In the genomic region with DNA sequence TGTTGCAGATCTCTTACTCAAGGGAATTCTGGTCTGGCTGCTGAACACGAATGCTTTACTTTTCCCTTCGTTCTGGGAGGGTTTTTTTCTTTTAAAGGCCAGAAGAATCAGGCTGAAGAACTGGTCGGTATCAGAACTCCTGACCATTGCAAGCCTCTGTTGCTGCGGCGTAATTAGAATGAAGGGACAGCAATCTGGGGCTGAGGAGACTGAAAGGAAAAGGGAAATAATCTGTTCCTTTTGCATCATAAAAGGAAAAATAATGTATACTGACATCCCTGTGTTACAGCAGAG, we compare ENCODE assay signal across 8 cellular contexts. TPM values are rescaled to one million over a fixed set of nuclear protein-coding genes. Genes with fewer than 3 reads are reported as not detected.
A peak's percentile ranks its signal among the peaks of the same experiment; 100 is the strongest.
DNase-seq lines count a peak whose midpoint lies in the region; ATAC-seq, FAIRE-seq and TF ChIP-seq lines count a peak whose summit lies in the region.

No MANE protein-coding gene starts in this region.

- H3K18ac ChIP-seq in H1 (ENCODE audit: extremely low read depth, low read length): peak overlapping the region; percentile 95

- TF ChIP-seq RAD21 in H1 (IDR thresholded peaks at IDR 0.05 in 1 of 2, conservative IDR thresholded peaks at IDR 0.05 in 1 of 2; ENCODE audit: low read depth in 2 of 2, low read length in 2 of 2): no peak

- peaks cover 2 to 16% of the 10 kb centered on the region in 2 experiments for H4K20me1 ChIP-seq in H1 (replicated peaks in 1 of 2; ENCODE audit: control insufficient read depth in 1 of 2, insufficient read depth in 2 of 2, low read length in 2 of 2)

- no peak overlapping the region for H2AFZ ChIP-seq in H1 (ENCODE audit: low read length)

- H2BK12ac ChIP-seq in H1 (ENCODE audit: low read depth, low read length): no peak overlapping the region

- H3K27me3 Mint-ChIP-seq in CD4-positive, CD25-positive, alpha-beta regulatory T cell: peaks cover 14% of the 10 kb centered on the region
- peaks cover 6% of the 10 kb centered on the region for H3K27me3 Mint-ChIP-seq in nephron (ENCODE audit: low read depth)

- peak overlapping the region; percentile 92; the same call in 1 of the 2 replicates for H2BK5ac ChIP-seq in H1 (ENCODE audit: low read depth, low read length)

- peaks cover 14 to 59% (median 37%) of the 10 kb centered on the region in 4 donors for H3K4me1 Mint-ChIP-seq in CD4-positive, CD25-positive, alpha-beta regulatory T cell
- H3K4me1 Mint-ChIP-seq in nephron: peaks cover 37% of the 10 kb centered on the region

- no peak for TF ChIP-seq CTCF in H1 (IDR thresholded peaks at IDR 0.05; ENCODE audit: control extremely low read depth in 1 of 3, insufficient read depth in 1 of 3, low read depth in 1 of 3, low read length in 3 of 3)
- no peak for TF ChIP-seq CTCF in nephron (IDR thresholded peaks at IDR 0.05; ENCODE audit: unreplicated experiment in 3 of 3)

- H3K9me3 Mint-ChIP-seq in CD4-positive, CD25-positive, alpha-beta regulatory T cell: peaks cover 0 to 3% (median 0%) of the 10 kb centered on the region in 7 donors
- no peaks in the 10 kb centered on the region for H3K9me3 Mint-ChIP-seq in nephron

- POLR2A ChIA-PET in H1 (lab: Charles Lee; ENCODE audit: partially characterized antibody): interaction anchor here (0.9 kb wide), 1 partner anchor 9 kb away, joined by 3 read pairs; no protein-coding TSS in a partner anchor

- peaks cover 9% of the 10 kb centered on the region for H3K23me2 ChIP-seq in H1 (ENCODE audit: low read depth, low read length)

- peak overlapping the region; percentile 88 to 96 (median 92) for H3K4me3 Mint-ChIP-seq in CD4-positive, CD25-positive, alpha-beta regulatory T cell
- H3K4me3 Mint-ChIP-seq in nephron: peak overlapping the region; percentile 93 to 94 (median 93)

- H4K8ac ChIP-seq in H1 (ENCODE audit: extremely low read depth, insufficient read depth, low read length): no peak overlapping the region; the same call in 1 of the 2 replicates

- H3K27me3 ChIP-seq in CD4-positive, CD25-positive, alpha-beta regulatory T cell (ENCODE audit: control insufficient read depth, insufficient read depth, low read length): no peaks in the 10 kb centered on the region
- no peaks in the 10 kb centered on the region for H3K27me3 ChIP-seq in H1 (replicated peaks in 1 of 4; ENCODE audit: control insufficient read depth in 3 of 4, extremely low read depth in 1 of 4, insufficient read depth in 3 of 4, low read length in 3 of 4)

- no peaks in the 10 kb centered on the region for H3K36me3 ChIP-seq in CD4-positive, CD25-positive, alpha-beta regulatory T cell (ENCODE audit: control insufficient read depth, insufficient read depth, low read length)
- peaks cover 0 to 3% (median 0%) of the 10 kb centered on the region in 4 experiments; a peak in 1 of 8 replicates for H3K36me3 ChIP-seq in H1 (ENCODE audit: control insufficient read depth in 2 of 4, insufficient read depth in 4 of 4, low read length in 3 of 4)

- peaks cover 8 to 55% of the 10 kb centered on the region in 2 experiments for H3K79me2 ChIP-seq in H1 (ENCODE audit: control insufficient read depth in 1 of 2, insufficient read depth in 2 of 2, low read length in 2 of 2)

- no peaks in the 10 kb centered on the region for H3K9me3 ChIP-seq in CD4-positive, CD25-positive, alpha-beta regulatory T cell (ENCODE audit: control insufficient read depth in 2 of 2, low read length in 2 of 2)
- no peaks in the 10 kb centered on the region for H3K9me3 ChIP-seq in H1 (ENCODE audit: insufficient read depth in 2 of 2, low read depth in 1 of 2, low read length in 1 of 2)

- H3K4me3 ChIP-seq in CD4-positive, CD25-positive, alpha-beta regulatory T cell (ENCODE audit: low read depth, low read length): peak overlapping the region; percentile 91
- peak overlapping the region; percentile 78 to 87 (median 80) for H3K4me3 ChIP-seq in H1 (ENCODE audit: extremely low read depth in 1 of 4, insufficient read depth in 2 of 4, low read depth in 3 of 4, low read length in 4 of 4)

- H4K5ac ChIP-seq in H1 (ENCODE audit: insufficient read length, low read depth, low read length): no peak overlapping the region

- no peak for TF ChIP-seq EP300 in H1 (IDR thresholded peaks at IDR 0.05; ENCODE audit: borderline replicate concordance in 1 of 2, low read depth in 2 of 2, low read length in 2 of 2)

- no peak for DNase-seq in CD4-positive, CD25-positive, alpha-beta regulatory T cell
- DNase-seq in NCI-H69 (lab: John Stamatoyannopoulos, UW): peak; percentile 69
- DNase-seq in H1 (ENCODE audit: low read depth in 1 of 2, low spot score in 2 of 2): no peak
- no peak for DNase-seq in HTR-8/SVneo (ENCODE audit: insufficient read length, low spot score)
- no peak for DNase-seq in activated CD4-positive, alpha-beta T cell treated with anti-CD3 and anti-CD28 coated beads for 48 hours
- DNase-seq in mucosa of gallbladder (ENCODE audit: low spot score): no peak

- no peak for FAIRE-seq in H1 (lab: Jason Lieb, UNC)
- FAIRE-seq in HTR-8/SVneo (lab: Jason Lieb, UNC): no peak

- H3K23ac ChIP-seq in H1 (ENCODE audit: insufficient read length): no peak overlapping the region

- H3K4me2 ChIP-seq in H1 (ENCODE audit: insufficient read depth in 1 of 2, low read depth in 2 of 2, low read length in 2 of 2): peak overlapping the region; percentile 95 to 96

- H2AK5ac ChIP-seq in H1 (ENCODE audit: low read depth, low read length): no peak overlapping the region

- TF ChIP-seq POLR2A in H1 (IDR thresholded peaks at IDR 0.05; ENCODE audit: control extremely low read depth in 1 of 2, low read depth in 2 of 2, low read length in 2 of 2): no peak

- peak overlapping the region; percentile 94 for H3K27ac ChIP-seq in CD4-positive, CD25-positive, alpha-beta regulatory T cell (ENCODE audit: insufficient read depth, low read length, poor library complexity, severe bottlenecking)
- H3K27ac ChIP-seq in H1 (ENCODE audit: low read depth, low read length): no peak overlapping the region; the same call in 1 of the 2 replicates

- H3K4me1 ChIP-seq in CD4-positive, CD25-positive, alpha-beta regulatory T cell (ENCODE audit: control insufficient read depth, insufficient read depth, low read length, poor library complexity, severe bottlenecking): peaks cover 27% of the 10 kb centered on the region
- peaks cover 3 to 22% (median 13%) of the 10 kb centered on the region in 4 experiments; a peak in 6 of 7 replicates for H3K4me1 ChIP-seq in H1 (replicated peaks in 1 of 4; ENCODE audit: control insufficient read depth in 3 of 4, insufficient read depth in 4 of 4, low read length in 3 of 4)

- no peak overlapping the region for H2BK120ac ChIP-seq in H1 (replicated peaks; ENCODE audit: low read depth, low read length)

- H3K27ac Mint-ChIP-seq in CD4-positive, CD25-positive, alpha-beta regulatory T cell: peak overlapping the region; percentile 98 to 100 (median 99)
- H3K27ac Mint-ChIP-seq in nephron: peak overlapping the region; percentile 86 to 97 (median 89)

- no peak for ATAC-seq in CD4-positive, CD25-positive, alpha-beta regulatory T cell (ENCODE audit: low read depth in 2 of 2)
- ATAC-seq in HG03520 (IDR thresholded peaks at IDR 0.05; ENCODE audit: unreplicated experiment): no peak

- H3K36me3 Mint-ChIP-seq in CD4-positive, CD25-positive, alpha-beta regulatory T cell: peaks cover 6% of the 10 kb centered on the region
- H3K36me3 Mint-ChIP-seq in nephron (ENCODE audit: low read depth): peaks cover 13% of the 10 kb centered on the region

- WGBS in H1 (ENCODE audit: extremely low coverage in 1 of 2, insufficient coverage in 1 of 2, insufficient read length in 1 of 2, insufficient replicate concordance in 2 of 2, low coverage in 1 of 2, low lambda C conversion rate in 2 of 2, missing lambda C conversion rate in 1 of 2), 2 experiments: 3% methylated on average over 5 of the region's 5 CpGs; no CpG with 5 or more reads in 1 of the 2 experiments

- H2BK15ac ChIP-seq in H1 (ENCODE audit: low read length): no peak overlapping the region

- no peaks in the 10 kb centered on the region; the same call in 1 of the 2 replicates for H3K79me1 ChIP-seq in H1 (ENCODE audit: low read depth, low read length)

- no peak overlapping the region for H2BK20ac ChIP-seq in H1 (ENCODE audit: low read length)

- H4K91ac ChIP-seq in H1 (replicated peaks; ENCODE audit: insufficient read length, low read length): no peak overlapping the region

- H3K4ac ChIP-seq in H1 (replicated peaks; ENCODE audit: insufficient read length, low read depth, low read length): no peak overlapping the region

- H3K14ac ChIP-seq in H1 (ENCODE audit: insufficient read length): no peak overlapping the region

- H3K56ac ChIP-seq in H1 (replicated peaks; ENCODE audit: insufficient read length, low read depth, low read length): peak overlapping the region; percentile 79

- peak overlapping the region in 3 of 4 experiments; percentile 71 to 80 (median 75); a peak in 6 of 7 replicates for H3K9ac ChIP-seq in H1 (replicated peaks in 1 of 4; ENCODE audit: extremely low read depth in 1 of 4, low read depth in 3 of 4, low read length in 3 of 4)

- CTCF ChIA-PET in H1 (lab: Charles Lee; ENCODE audit: partially characterized antibody): interaction anchor here (0.7 to 2.1 kb wide), 2 partner anchors 27 to 298 kb away, joined by 3 to 4 read pairs; no protein-coding TSS in a partner anchor

TF ChIP-seq in H1, 55 proteins besides CTCF, POLR2A, EP300 and RAD21:
- no peak for TF ChIP-seq SIX5 (IDR thresholded peaks at IDR 0.05; ENCODE audit: low read depth, low read length)
- no peak for TF ChIP-seq POU5F1 (IDR thresholded peaks at IDR 0.05; ENCODE audit: low read depth, low read length)
- 0 out of 4 replicates have a peak, but pooled peaks of 1 of the 2 experiments have one; percentile 3 for TF ChIP-seq SIN3A (conservative IDR thresholded peaks at IDR 0.05 in 1 of 2, IDR thresholded peaks at IDR 0.05 in 1 of 2; ENCODE audit: low read depth in 1 of 2, low read length in 2 of 2)
- TF ChIP-seq CEBPB (IDR thresholded peaks at IDR 0.05; ENCODE audit: low read depth, low read length): no peak

RNA-seq across cellular contexts. Expression of gene SC5D, which starts 0.7 kb away (rescaled TPM):
- 81.4 TPM for total RNA-seq in CD4-positive, CD25-positive, alpha-beta regulatory T cell
- polyA plus RNA-seq in CD4-positive, CD25-positive, alpha-beta regulatory T cell: 10 to 100 TPM in 2 of 4 donors, 1 to 10 TPM in 2; 8.0 to 12.8 (median 9.6) TPM
- 71.4 and 73.9 TPM in 2 replicates for total RNA-seq in H1 (2021; fragmentation: NEBNext Ultra II Directional; extraction: Animal tissue kit (Norgen Biotek cat#: 25700))
- polyA plus RNA-seq in H1 (2011; rRNA removed): 44.7 and 90.3 TPM in 2 replicates
- polyA plus RNA-seq in H1 (2011; cell fraction: cytosol; rRNA removed): 75.4 TPM
- 92.3 TPM for polyA plus RNA-seq in H1 (2011; cell fraction: nucleus; rRNA removed)
- 69.2 to 167 TPM (median 86.3 TPM) in 4 replicates for polyA plus RNA-seq in H1 (2012, experiment 1 of 2)
- 14.1 TPM for polyA plus RNA-seq in H1 (2012, experiment 2 of 2)
- polyA plus RNA-seq in H1 (2013, experiment 1 of 2): 208 TPM
- 224 TPM for polyA plus RNA-seq in H1 (2013, experiment 2 of 2)
- polyA minus RNA-seq in H1 (2011; rRNA and poly(A)+ RNA removed): 183 and 296 TPM in 2 replicates
- polyA minus RNA-seq in H1 (2011; cell fraction: cytosol; rRNA and poly(A)+ RNA removed): 105 TPM
- polyA minus RNA-seq in H1 (2011; cell fraction: nucleus; rRNA and poly(A)+ RNA removed): 174 TPM
- 75.8 TPM for total RNA-seq in mucosa of gallbladder
